ENCODE assay signal across 12 cellular contexts in the genomic region with DNA sequence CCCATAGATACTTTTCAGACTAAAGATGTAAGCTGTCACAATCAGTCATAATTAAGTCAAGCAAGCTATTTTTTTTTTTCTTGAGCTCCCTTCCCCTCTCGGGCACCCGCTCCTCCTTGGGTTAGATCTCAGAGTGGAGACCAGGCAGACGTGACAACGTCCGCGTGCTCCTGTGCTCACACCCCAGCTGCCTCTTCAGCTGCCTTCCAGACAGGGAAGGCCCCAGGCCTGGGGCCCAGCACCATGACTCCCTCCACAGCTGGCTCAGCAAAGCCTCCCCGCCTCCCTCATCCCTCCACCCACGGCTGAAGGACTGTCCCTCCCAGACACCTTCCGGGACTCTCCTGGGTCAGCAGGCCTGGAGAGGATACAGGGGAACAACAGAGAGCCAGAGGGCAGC.
"Had no signal": no experiment of that assay in that cellular context is flagged by ENCODE, and none has a peak within 500 bp of the region (broad histone marks: within the 10 kb centered on the region; RNA-seq: fewer than 3 reads in every experiment).

No MANE protein-coding gene starts in this region.

- H3K36me3 ChIP-seq: neutrophil, right atrium auricular region had no signal

- ATAC-seq: activated naive CD8-positive, alpha-beta T cell treated with anti-CD3 and anti-CD28 coated beads, Interleukin-2, amount 50 U/mL, for 24 hours had no signal

- H3K4me1 ChIP-seq: right atrium auricular region had no signal

- H3K9me3 ChIP-seq: neutrophil, right atrium auricular region had no signal

- H3K79me2 ChIP-seq: hepatocyte had no signal

- H3K27ac Mint-ChIP-seq: activated CD4-positive, alpha-beta memory T cell treated with anti-CD3 and anti-CD28 coated beads, Interleukin-2, amount 10 ng/mL, durations not matched to agents 7 days and 5 days; activated naive CD8-positive, alpha-beta T cell treated with anti-CD3 and anti-CD28 coated beads, Interleukin-2, amount 50 U/mL, for 24 hours; T-helper 2 cell treated with Interferon-gamma antibody and Interleukin-4, amounts not matched to agents 5 μg/mL and 100 μg/mL, for 36 hours had no signal

- H3K9me3 Mint-ChIP-seq: activated CD4-positive, alpha-beta memory T cell treated with anti-CD3 and anti-CD28 coated beads, Interleukin-2, amount 10 ng/mL, durations not matched to agents 7 days and 5 days; activated naive CD8-positive, alpha-beta T cell treated with anti-CD3 and anti-CD28 coated beads, Interleukin-2, amount 50 U/mL, for 24 hours; T-helper 2 cell treated with Interferon-gamma antibody and Interleukin-4, amounts not matched to agents 5 μg/mL and 100 μg/mL, for 36 hours had no signal

- H3K4me1 Mint-ChIP-seq: activated CD4-positive, alpha-beta memory T cell treated with anti-CD3 and anti-CD28 coated beads, Interleukin-2, amount 10 ng/mL, durations not matched to agents 7 days and 5 days; activated naive CD8-positive, alpha-beta T cell treated with anti-CD3 and anti-CD28 coated beads, Interleukin-2, amount 50 U/mL, for 24 hours had no signal

- H3K4me3 ChIP-seq: coronary artery, hepatocyte, right atrium auricular region had no signal

- H3K27ac ChIP-seq: coronary artery, hepatocyte, neutrophil, right atrium auricular region had no signal

- H2AFZ ChIP-seq: hepatocyte had no signal

- H3K4me3 Mint-ChIP-seq: activated CD4-positive, alpha-beta memory T cell treated with anti-CD3 and anti-CD28 coated beads, Interleukin-2, amount 10 ng/mL, durations not matched to agents 7 days and 5 days; activated naive CD8-positive, alpha-beta T cell treated with anti-CD3 and anti-CD28 coated beads, Interleukin-2, amount 50 U/mL, for 24 hours; T-helper 2 cell treated with Interferon-gamma antibody and Interleukin-4, amounts not matched to agents 5 μg/mL and 100 μg/mL, for 36 hours had no signal

- DNase-seq: activated CD4-positive, alpha-beta memory T cell treated with anti-CD3 and anti-CD28 coated beads, Interleukin-2, amount 10 ng/mL, durations not matched to agents 7 days and 5 days; activated naive CD4-positive, alpha-beta T cell treated with Interleukin-2 at 50 U/mL for 16 hours; activated naive CD8-positive, alpha-beta T cell treated with anti-CD3 and anti-CD28 coated beads, Interleukin-2, amount 50 U/mL, for 24 hours; central memory CD4-positive, alpha-beta T cell; effector memory CD4-positive, alpha-beta T cell; kidney; small intestine had no signal

- H3K4me2 ChIP-seq: hepatocyte had no signal

- H3K27me3 ChIP-seq: hepatocyte, right atrium auricular region had no signal
